In genomic region chr9:129038109-129038852, GRCh38 we compare ENCODE assay signal across 2 cellular contexts.
TF ChIP-seq lines count a peak whose summit lies in the region.

No MANE protein-coding gene starts in this region.

TF ChIP-seq in K562, 482 proteins besides CTCF, POLR2A, EP300 and RAD21 (continued from another document):
- TF ChIP-seq ZBTB9 (CRISPR knock-in tag; IDR thresholded peaks at IDR 0.05) (no peak), PKNOX1 (IDR thresholded peaks at IDR 0.05) (peak; percentile 80), SNRNP70 (optimal IDR thresholded peaks at IDR 0.05; ENCODE audit: low read depth, low read length) (no peak), ZNF165 (CRISPR knock-in tag; IDR thresholded peaks at IDR 0.05; ENCODE audit: borderline replicate concordance) (no peak), SMAD3 (CRISPR knock-in tag; conservative IDR thresholded peaks at IDR 0.05) (no peak), VEZF1 (CRISPR knock-in tag; IDR thresholded peaks at IDR 0.05) (no peak), ZNF764 (CRISPR knock-in tag; IDR thresholded peaks at IDR 0.05; ENCODE audit: low read depth) (no peak), PRMT5 (CRISPR knock-in tag; IDR thresholded peaks at IDR 0.05) (no peak)
- TF ChIP-seq, protein P1, sequence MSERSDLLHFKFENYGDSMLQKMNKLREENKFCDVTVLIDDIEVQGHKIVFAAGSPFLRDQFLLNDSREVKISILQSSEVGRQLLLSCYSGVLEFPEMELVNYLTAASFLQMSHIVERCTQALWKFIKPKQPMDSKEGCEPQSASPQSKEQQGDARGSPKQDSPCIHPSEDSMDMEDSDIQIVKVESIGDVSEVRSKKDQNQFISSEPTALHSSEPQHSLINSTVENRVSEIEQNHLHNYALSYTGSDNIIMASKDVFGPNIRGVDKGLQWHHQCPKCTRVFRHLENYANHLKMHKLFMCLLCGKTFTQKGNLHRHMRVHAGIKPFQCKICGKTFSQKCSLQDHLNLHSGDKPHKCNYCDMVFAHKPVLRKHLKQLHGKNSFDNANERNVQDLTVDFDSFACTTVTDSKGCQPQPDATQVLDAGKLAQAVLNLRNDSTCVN (CRISPR knock-in tag; IDR thresholded peaks at IDR 0.05) = no peak
- TF ChIP-seq, protein P2, sequence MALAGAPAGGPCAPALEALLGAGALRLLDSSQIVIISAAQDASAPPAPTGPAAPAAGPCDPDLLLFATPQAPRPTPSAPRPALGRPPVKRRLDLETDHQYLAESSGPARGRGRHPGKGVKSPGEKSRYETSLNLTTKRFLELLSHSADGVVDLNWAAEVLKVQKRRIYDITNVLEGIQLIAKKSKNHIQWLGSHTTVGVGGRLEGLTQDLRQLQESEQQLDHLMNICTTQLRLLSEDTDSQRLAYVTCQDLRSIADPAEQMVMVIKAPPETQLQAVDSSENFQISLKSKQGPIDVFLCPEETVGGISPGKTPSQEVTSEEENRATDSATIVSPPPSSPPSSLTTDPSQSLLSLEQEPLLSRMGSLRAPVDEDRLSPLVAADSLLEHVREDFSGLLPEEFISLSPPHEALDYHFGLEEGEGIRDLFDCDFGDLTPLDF (CRISPR knock-in tag; IDR thresholded peaks at IDR 0.05) = 0 out of 2 replicates have a peak, but pooled peaks have one; percentile 16
- TF ChIP-seq, protein P3, sequence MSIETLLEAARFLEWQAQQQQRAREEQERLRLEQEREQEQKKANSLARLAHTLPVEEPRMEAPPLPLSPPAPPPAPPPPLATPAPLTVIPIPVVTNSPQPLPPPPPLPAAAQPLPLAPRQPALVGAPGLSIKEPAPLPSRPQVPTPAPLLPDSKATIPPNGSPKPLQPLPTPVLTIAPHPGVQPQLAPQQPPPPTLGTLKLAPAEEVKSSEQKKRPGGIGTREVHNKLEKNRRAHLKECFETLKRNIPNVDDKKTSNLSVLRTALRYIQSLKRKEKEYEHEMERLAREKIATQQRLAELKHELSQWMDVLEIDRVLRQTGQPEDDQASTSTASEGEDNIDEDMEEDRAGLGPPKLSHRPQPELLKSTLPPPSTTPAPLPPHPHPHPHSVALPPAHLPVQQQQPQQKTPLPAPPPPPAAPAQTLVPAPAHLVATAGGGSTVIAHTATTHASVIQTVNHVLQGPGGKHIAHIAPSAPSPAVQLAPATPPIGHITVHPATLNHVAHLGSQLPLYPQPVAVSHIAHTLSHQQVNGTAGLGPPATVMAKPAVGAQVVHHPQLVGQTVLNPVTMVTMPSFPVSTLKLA (conservative IDR thresholded peaks at IDR 0.05) = no peak

TF ChIP-seq in HepG2, 621 proteins besides CTCF, POLR2A, EP300 and RAD21 (continued from another document):
- no peak for TF ChIP-seq ARID4A (CRISPR knock-in tag; IDR thresholded peaks at IDR 0.05; ENCODE audit: borderline replicate concordance)
- no peak for TF ChIP-seq KDM2A (CRISPR knock-in tag; IDR thresholded peaks at IDR 0.05; ENCODE audit: borderline replicate concordance, low read depth)
- TF ChIP-seq ZNF362 (CRISPR knock-in tag; IDR thresholded peaks at IDR 0.05; ENCODE audit: borderline replicate concordance) = peak; percentile 59
- TF ChIP-seq MTA1 (CRISPR knock-in tag; IDR thresholded peaks at IDR 0.05; ENCODE audit: borderline replicate concordance) = 0 out of 2 replicates have a peak, but pooled peaks have one; percentile 13
- TF ChIP-seq NONO (IDR thresholded peaks at IDR 0.05) = no peak
- TF ChIP-seq NONO (CRISPR knock-in tag; conservative IDR thresholded peaks at IDR 0.05) = no peak
- no peak for TF ChIP-seq KLF15 (CRISPR knock-in tag; IDR thresholded peaks at IDR 0.05; ENCODE audit: borderline replicate concordance)
- peak; percentile 77 for TF ChIP-seq PAXIP1 (CRISPR knock-in tag; conservative IDR thresholded peaks at IDR 0.05)
- 0 out of 2 replicates have a peak, but pooled peaks have one; percentile 21 for TF ChIP-seq DZIP1 (CRISPR knock-in tag; IDR thresholded peaks at IDR 0.05)
- TF ChIP-seq HNF4G (IDR thresholded peaks at IDR 0.05; ENCODE audit: borderline replicate concordance, low read depth, low read length) = peak; percentile 96
- TF ChIP-seq HNF4G (CRISPR knock-in tag; IDR thresholded peaks at IDR 0.05; ENCODE audit: borderline replicate concordance, low read depth) = peak; percentile 69; the same call in 1 of the 2 replicates
- TF ChIP-seq MBD4 (IDR thresholded peaks at IDR 0.05; ENCODE audit: borderline replicate concordance, low read length) = no peak
- peak; percentile 50; the same call in 1 of the 2 replicates for TF ChIP-seq HDAC1 (CRISPR knock-in tag; IDR thresholded peaks at IDR 0.05)
- TF ChIP-seq CC2D1A (CRISPR knock-in tag; IDR thresholded peaks at IDR 0.05) = no peak
- no peak for TF ChIP-seq ZBTB7A (CRISPR knock-in tag; IDR thresholded peaks at IDR 0.05)
- peak; percentile 53; the same call in 1 of the 2 replicates for TF ChIP-seq NCOR1 (IDR thresholded peaks at IDR 0.05; ENCODE audit: borderline replicate concordance, low read length)
- TF ChIP-seq ZMYM3 (CRISPR knock-in tag; IDR thresholded peaks at IDR 0.05) = peak; percentile 36; the same call in 1 of the 2 replicates
- no peak for TF ChIP-seq ZBTB1 (CRISPR knock-in tag; IDR thresholded peaks at IDR 0.05; ENCODE audit: borderline replicate concordance)
TF ChIP-seq in HepG2: peak in this region for 20.
